ENCODE assay signal across 1 cellular context in genomic region chr14:18656627-18657026, GRCh38.
TF ChIP-seq lines count a peak whose summit lies in the region.

No MANE protein-coding gene starts in this region.

TF ChIP-seq in HepG2, 621 proteins besides CTCF, POLR2A, EP300 and RAD21 (continued from another document):
- TF ChIP-seq, protein P1, sequence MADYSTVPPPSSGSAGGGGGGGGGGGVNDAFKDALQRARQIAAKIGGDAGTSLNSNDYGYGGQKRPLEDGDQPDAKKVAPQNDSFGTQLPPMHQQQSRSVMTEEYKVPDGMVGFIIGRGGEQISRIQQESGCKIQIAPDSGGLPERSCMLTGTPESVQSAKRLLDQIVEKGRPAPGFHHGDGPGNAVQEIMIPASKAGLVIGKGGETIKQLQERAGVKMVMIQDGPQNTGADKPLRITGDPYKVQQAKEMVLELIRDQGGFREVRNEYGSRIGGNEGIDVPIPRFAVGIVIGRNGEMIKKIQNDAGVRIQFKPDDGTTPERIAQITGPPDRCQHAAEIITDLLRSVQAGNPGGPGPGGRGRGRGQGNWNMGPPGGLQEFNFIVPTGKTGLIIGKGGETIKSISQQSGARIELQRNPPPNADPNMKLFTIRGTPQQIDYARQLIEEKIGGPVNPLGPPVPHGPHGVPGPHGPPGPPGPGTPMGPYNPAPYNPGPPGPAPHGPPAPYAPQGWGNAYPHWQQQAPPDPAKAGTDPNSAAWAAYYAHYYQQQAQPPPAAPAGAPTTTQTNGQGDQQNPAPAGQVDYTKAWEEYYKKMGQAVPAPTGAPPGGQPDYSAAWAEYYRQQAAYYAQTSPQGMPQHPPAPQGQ (CRISPR knock-in tag; IDR thresholded peaks at IDR 0.05; ENCODE audit: borderline replicate concordance): no peak
